ENCODE assay signal across 1 cellular context in genomic region chr4:186829740-186830449, GRCh38.
TF ChIP-seq lines count a peak whose summit lies in the region.

No MANE protein-coding gene starts in this region.

TF ChIP-seq in HEK293, 187 proteins besides CTCF, POLR2A, EP300 and RAD21 (continued from another document):
- peak; percentile 74 for TF ChIP-seq ZNF692 (tag by site-specific recombination; IDR thresholded peaks at IDR 0.05)
- TF ChIP-seq ZNF2 (tag by site-specific recombination; IDR thresholded peaks at IDR 0.05), result 0 out of 2 replicates have a peak, but pooled peaks have one; percentile 42
- TF ChIP-seq SP7 (tag by site-specific recombination; IDR thresholded peaks at IDR 0.05), result peak; percentile 87
- TF ChIP-seq ZNF600 (tag by site-specific recombination; IDR thresholded peaks at IDR 0.05), result peak; percentile 47
- 0 out of 2 replicates have a peak, but pooled peaks have one; percentile 20 for TF ChIP-seq ZBTB48 (tag by site-specific recombination; IDR thresholded peaks at IDR 0.05)
- TF ChIP-seq IKZF3 (tag by site-specific recombination; IDR thresholded peaks at IDR 0.05), result peak; percentile 28; the same call in 1 of the 2 replicates
- TF ChIP-seq ATF2 (tag by site-specific recombination; IDR thresholded peaks at IDR 0.05; ENCODE audit: low read depth), result 0 out of 2 replicates have a peak, but pooled peaks have one; percentile 16
- peak; percentile 67; the same call in 1 of the 2 replicates for TF ChIP-seq ZNF24 (tag by site-specific recombination; IDR thresholded peaks at IDR 0.05)
- TF ChIP-seq KLF10 (tag by site-specific recombination; IDR thresholded peaks at IDR 0.05), result no peak
- peak; percentile 46 for TF ChIP-seq ZBTB44 (tag by site-specific recombination; IDR thresholded peaks at IDR 0.05)
- TF ChIP-seq PRDM2 (tag by site-specific recombination; IDR thresholded peaks at IDR 0.05; ENCODE audit: borderline replicate concordance), result no peak
- peak; percentile 77; the same call in 1 of the 2 replicates for TF ChIP-seq INSM2 (tag by site-specific recombination; IDR thresholded peaks at IDR 0.05)
- no peak for TF ChIP-seq ZNF658 (tag by site-specific recombination; IDR thresholded peaks at IDR 0.05)
- 0 out of 2 replicates have a peak, but pooled peaks have one; percentile 54 for TF ChIP-seq TSHZ1 (tag by site-specific recombination; IDR thresholded peaks at IDR 0.05; ENCODE audit: borderline replicate concordance)
- TF ChIP-seq ZEB2 (tag by site-specific recombination; IDR thresholded peaks at IDR 0.05), result peak; percentile 92
- TF ChIP-seq ZNF792 (tag by site-specific recombination; IDR thresholded peaks at IDR 0.05), result no peak
- peak; percentile 87 for TF ChIP-seq ZNF639 (tag by site-specific recombination; IDR thresholded peaks at IDR 0.05)
- TF ChIP-seq ZNF184 (tag by site-specific recombination; IDR thresholded peaks at IDR 0.05), result peak; percentile 57; the same call in 1 of the 2 replicates
- TF ChIP-seq ZXDB (tag by site-specific recombination; IDR thresholded peaks at IDR 0.05), result peak; percentile 59; the same call in 1 of the 2 replicates
- 0 out of 2 replicates have a peak, but pooled peaks have one; percentile 26 for TF ChIP-seq ZNF596 (tag by site-specific recombination; IDR thresholded peaks at IDR 0.05)
- TF ChIP-seq ZNF549 (tag by site-specific recombination; IDR thresholded peaks at IDR 0.05), result no peak
- peak; percentile 50; the same call in 1 of the 2 replicates for TF ChIP-seq ZNF394 (tag by site-specific recombination; IDR thresholded peaks at IDR 0.05; ENCODE audit: borderline replicate concordance)
- peak; percentile 90 for TF ChIP-seq ZNF629 (tag by site-specific recombination; IDR thresholded peaks at IDR 0.05)
- peak; percentile 68; the same call in 1 of the 2 replicates for TF ChIP-seq ZFP69B (tag by site-specific recombination; IDR thresholded peaks at IDR 0.05)
- peak; percentile 79 for TF ChIP-seq FEZF1 (tag by site-specific recombination; IDR thresholded peaks at IDR 0.05)
- TF ChIP-seq ZBTB17 (tag by site-specific recombination; IDR thresholded peaks at IDR 0.05), result peak; percentile 70
- TF ChIP-seq OSR2 (tag by site-specific recombination; IDR thresholded peaks at IDR 0.05), result peak; percentile 97
- TF ChIP-seq ZNF621 (tag by site-specific recombination; IDR thresholded peaks at IDR 0.05), result no peak
- TF ChIP-seq PRDM6 (tag by site-specific recombination; IDR thresholded peaks at IDR 0.05), result peak; percentile 88
- TF ChIP-seq ZNF707 (tag by site-specific recombination; IDR thresholded peaks at IDR 0.05), result no peak
- 0 out of 2 replicates have a peak, but pooled peaks have one; percentile 19 for TF ChIP-seq BCL6B (tag by site-specific recombination; IDR thresholded peaks at IDR 0.05)
- no peak for TF ChIP-seq ZNF433 (tag by site-specific recombination; IDR thresholded peaks at IDR 0.05; ENCODE audit: low read depth)
- peak; percentile 69 for TF ChIP-seq ZNF366 (tag by site-specific recombination; conservative IDR thresholded peaks at IDR 0.05)
- no peak for TF ChIP-seq ZNF48 (tag by site-specific recombination; IDR thresholded peaks at IDR 0.05)
- TF ChIP-seq ZNF558 (tag by site-specific recombination; IDR thresholded peaks at IDR 0.05), result peak; percentile 80; the same call in 1 of the 2 replicates
TF ChIP-seq in HEK293: peak in this region for 37.
